8 cellular contexts compared by ENCODE assay signal in genomic region chr10:46442681-46443275, GRCh38. TPM values are rescaled to one million over a fixed set of nuclear protein-coding genes. Genes with fewer than 3 reads are reported as not detected.
"Had no signal": no experiment of that assay in that cellular context is flagged by ENCODE, and none has a peak within 500 bp of the region (broad histone marks: within the 10 kb centered on the region; RNA-seq: fewer than 3 reads in every experiment).

No MANE protein-coding gene starts in this region.

RNA-seq across cellular contexts. Expression of gene NPY4R, which starts 23.0 kb away (rescaled TPM):
- total RNA-seq: activated CD8-positive, alpha-beta memory T cell treated with anti-CD3 and anti-CD28 coated beads for 36 hours; activated T-cell treated with anti-CD3 and anti-CD28 coated beads, Interleukin-2, amount 50 U/mL, for 4 hours; activated T-helper 2 cell treated with anti-CD3 and anti-CD28 coated beads, Interferon-gamma antibody, Interleukin-2, Interleukin-4, amounts not matched to agents 10 μg/mL and 5 μg/mL and 100 μg/mL, durations not matched to agents 14 hours and 24 hours and 36 hours; breast epithelium; esophagus muscularis mucosa; heart right ventricle; naive thymus-derived CD8-positive, alpha-beta T cell had no signal
- polyA plus RNA-seq: heart right ventricle; naive thymus-derived CD8-positive, alpha-beta T cell; urinary bladder had no signal
